In the genomic region with DNA sequence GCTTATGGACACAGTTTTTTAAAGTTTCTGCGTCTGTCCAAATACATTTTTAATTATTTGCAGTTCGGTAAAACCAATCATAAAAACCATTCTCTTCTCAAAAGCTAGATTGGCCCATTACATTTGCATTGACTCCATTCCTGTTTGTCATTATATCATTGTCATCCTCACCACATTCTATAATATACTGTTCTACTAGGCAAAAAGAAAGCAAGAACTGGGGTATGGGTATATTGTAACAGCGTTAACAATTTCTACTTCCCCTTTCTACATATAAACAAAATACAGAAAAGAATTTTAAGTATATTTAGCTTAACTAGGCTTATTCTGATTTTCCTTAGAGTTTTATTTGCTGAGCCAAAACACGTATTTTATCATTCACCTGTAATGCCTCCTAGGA, we compare ENCODE assay signal across 22 cellular contexts.
A peak's percentile ranks its signal among the peaks of the same experiment; 100 is the strongest.
DNase-seq lines count a peak whose midpoint lies in the region; ATAC-seq, FAIRE-seq and TF ChIP-seq lines count a peak whose summit lies in the region.
"Had no signal": no experiment of that assay in that cellular context is flagged by ENCODE, and none has a peak within 500 bp of the region (broad histone marks: within the 10 kb centered on the region; RNA-seq: fewer than 3 reads in every experiment).

No MANE protein-coding gene starts in this region.

- H3K4me3 ChIP-seq in mammary epithelial cell (replicated peaks in 1 of 3; ENCODE audit: insufficient read depth in 1 of 3, low read depth in 2 of 3, low read length in 3 of 3) (no peak overlapping the region), left lung (no peak overlapping the region)
- H3K4me3 ChIP-seq: pancreas, sigmoid colon, stomach had no signal

- H3K4me2 ChIP-seq in mammary epithelial cell (ENCODE audit: insufficient read depth, low read depth, low read length): no peak overlapping the region
- H3K4me2 ChIP-seq: KMS-11 had no signal

- in situ Hi-C loops in mammary epithelial cell (cut with MboI; ENCODE audit: low sequenced_read_pairs in 2 of 2): no loop called here

- TSS peak; percentile 2 for BruUV-seq in mammary epithelial cell (replicated peaks; lab: Mats Ljungman, UMichigan)

- no peaks in the 10 kb centered on the region for H3K4me1 ChIP-seq in mammary epithelial cell (ENCODE audit: insufficient read depth, low read length)
- H3K4me1 ChIP-seq in left lung: no peaks in the 10 kb centered on the region
- H3K4me1 ChIP-seq: pancreas, sigmoid colon, stomach, upper lobe of left lung had no signal

- CTCF ChIA-PET in mammary epithelial cell (lab: Charles Lee; ENCODE audit: low non-redundant PET): no interaction called here

- no peak for TF ChIP-seq POLR2A in GM12891 (IDR thresholded peaks at IDR 0.05; ENCODE audit: low read depth, low read length)

- ATAC-seq in GM21367 (IDR thresholded peaks at IDR 0.05; ENCODE audit: unreplicated experiment) (peak; percentile 76), HG03159 (IDR thresholded peaks at IDR 0.05; ENCODE audit: unreplicated experiment) (peak; percentile 93), left lung (no peak)
- ATAC-seq: pancreas had no signal

- H3K27me3 Mint-ChIP-seq in T-helper 2 cell treated with Interferon-gamma antibody and Interleukin-4, amounts not matched to agents 5 μg/mL and 100 μg/mL, for 36 hours (ENCODE audit: low read depth): no peaks in the 10 kb centered on the region
- H3K27me3 Mint-ChIP-seq: CD4-positive, alpha-beta memory T cell; central memory CD8-positive, alpha-beta T cell had no signal

- H3K9ac ChIP-seq in mammary epithelial cell (ENCODE audit: insufficient read depth, low read length): no peak overlapping the region
- H3K9ac ChIP-seq: KMS-11 had no signal

- peaks cover 44% of the 10 kb centered on the region for H3K36me3 Mint-ChIP-seq in T-helper 2 cell treated with Interferon-gamma antibody and Interleukin-4, amounts not matched to agents 5 μg/mL and 100 μg/mL, for 36 hours (ENCODE audit: low read depth)

- H2AFZ ChIP-seq in mammary epithelial cell (ENCODE audit: low read depth, low read length): no peak overlapping the region

- 97% methylated on average over 4 of the region's 4 CpGs for WGBS in mammary epithelial cell (ENCODE audit: low coverage, missing lambda C conversion rate)

- no peak overlapping the region for H3K4me3 Mint-ChIP-seq in T-helper 2 cell treated with Interferon-gamma antibody and Interleukin-4, amounts not matched to agents 5 μg/mL and 100 μg/mL, for 36 hours
- H3K4me3 Mint-ChIP-seq: CD4-positive, alpha-beta memory T cell; central memory CD8-positive, alpha-beta T cell had no signal

- dilution Hi-C loops in mammary epithelial cell (cut with HindIII; ENCODE audit: low sequenced_read_pairs): no loop called here

- H3K4me1 Mint-ChIP-seq in T-helper 2 cell treated with Interferon-gamma antibody and Interleukin-4, amounts not matched to agents 5 μg/mL and 100 μg/mL, for 36 hours (ENCODE audit: low read depth): peaks cover 10% of the 10 kb centered on the region

- TF ChIP-seq CTCF in mammary epithelial cell (conservative IDR thresholded peaks at IDR 0.05 in 1 of 2, IDR thresholded peaks at IDR 0.05 in 1 of 2; ENCODE audit: extremely low read depth in 1 of 2, insufficient read depth in 1 of 2, low read depth in 1 of 2, low read length in 2 of 2) (no peak), left lung (IDR thresholded peaks at IDR 0.05) (no peak)

- FAIRE-seq in GM12891 (lab: Jason Lieb, UNC): peak; percentile 81
- FAIRE-seq: pancreas had no signal

- no peak overlapping the region for H3K27ac Mint-ChIP-seq in T-helper 2 cell treated with Interferon-gamma antibody and Interleukin-4, amounts not matched to agents 5 μg/mL and 100 μg/mL, for 36 hours

- H3K79me2 ChIP-seq in mammary epithelial cell (ENCODE audit: insufficient read depth, low read length): peaks cover 44% of the 10 kb centered on the region

- DNase-seq in GM12891 (ENCODE audit: insufficient read length, low spot score) (no peak), mammary epithelial cell (no peak), left lung (no peak), AG20443 (ENCODE audit: low spot score) (no peak)
- DNase-seq in activated CD4-positive, alpha-beta T cell treated with anti-CD3 and anti-CD28 coated beads for 1 hour: no peak
- DNase-seq in T-helper 2 cell treated with Interferon-gamma antibody and Interleukin-4, amounts not matched to agents 5 μg/mL and 100 μg/mL, for 36 hours (ENCODE audit: low spot score): no peak
- DNase-seq: ACHN; activated CD4-positive, alpha-beta T cell treated with anti-CD3 and anti-CD28 coated beads, Interleukin-2, amount 50 U/mL, for 1 hour; activated T-cell treated with anti-CD3 and anti-CD28 coated beads for 4 hours; amniotic stem cell; CD4-positive, alpha-beta memory T cell; effector memory CD4-positive, alpha-beta T cell; NCI-H69; pancreas; sigmoid colon; stomach; T-helper 9 cell; upper lobe of left lung had no signal

- H3K36me3 ChIP-seq in mammary epithelial cell (ENCODE audit: insufficient read depth, low read length) (peaks cover 14% of the 10 kb centered on the region), left lung (peaks cover 0 to 2% of the 10 kb centered on the region in 2 donors)
- H3K36me3 ChIP-seq: pancreas, sigmoid colon had no signal

- intact Hi-C loops in mammary epithelial cell (cut with micrococcal nuclease): no loop called here
- intact Hi-C loops in left lung (cut with DNase I): no loop called here

- H3K9me3 Mint-ChIP-seq in T-helper 2 cell treated with Interferon-gamma antibody and Interleukin-4, amounts not matched to agents 5 μg/mL and 100 μg/mL, for 36 hours: peaks cover 13% of the 10 kb centered on the region
- H3K9me3 Mint-ChIP-seq: central memory CD8-positive, alpha-beta T cell had no signal

- H3K27ac ChIP-seq in mammary epithelial cell (ENCODE audit: insufficient read depth, low read depth, low read length) (no peak overlapping the region), left lung (no peak overlapping the region)
- H3K27ac ChIP-seq: KMS-11, pancreas, sigmoid colon, stomach, upper lobe of left lung had no signal

- H4K20me1 ChIP-seq in mammary epithelial cell (ENCODE audit: insufficient read depth, low read length): no peaks in the 10 kb centered on the region

- H3K27me3 ChIP-seq in mammary epithelial cell (ENCODE audit: insufficient read depth, low read length): no peaks in the 10 kb centered on the region
- H3K27me3 ChIP-seq in left lung: no peaks in the 10 kb centered on the region
- H3K27me3 ChIP-seq: pancreas, sigmoid colon, stomach, upper lobe of left lung had no signal

- H3K9me3 ChIP-seq in mammary epithelial cell (replicated peaks; ENCODE audit: insufficient read depth, low read length) (no peaks in the 10 kb centered on the region), left lung (no peaks in the 10 kb centered on the region)
- H3K9me3 ChIP-seq: pancreas, stomach, upper lobe of left lung had no signal

TF ChIP-seq in GM12891, 5 proteins besides CTCF, POLR2A, EP300 and RAD21:
- no peak for TF ChIP-seq POU2F2 (IDR thresholded peaks at IDR 0.05; ENCODE audit: low read depth, low read length)
- no peak for TF ChIP-seq PAX5 (IDR thresholded peaks at IDR 0.05; ENCODE audit: insufficient read depth, low read length, severe bottlenecking)
